Comparison of ENCODE assay signal across 2 cellular contexts in genomic region chr12:48221645-48222044, GRCh38.
TF ChIP-seq lines count a peak whose summit lies in the region.

No MANE protein-coding gene starts in this region.

TF ChIP-seq in HCT116, 20 proteins besides CTCF, POLR2A, EP300 and RAD21:
- no peak for TF ChIP-seq POLR2AphosphoS5 (IDR thresholded peaks at IDR 0.05; ENCODE audit: low read depth, low read length)

TF ChIP-seq in K562, 482 proteins besides CTCF, POLR2A, EP300 and RAD21:
- TF ChIP-seq PBX2 (CRISPR knock-in tag; IDR thresholded peaks at IDR 0.05; ENCODE audit: low read depth): no peak
- peak; percentile 58 for TF ChIP-seq PBX2 (tag; conservative IDR thresholded peaks at IDR 0.05; ENCODE audit: low read depth)
- no peak for TF ChIP-seq EHMT2 (IDR thresholded peaks at IDR 0.05)
- peak; percentile 22 for TF ChIP-seq MEIS2 (IDR thresholded peaks at IDR 0.05; ENCODE audit: partially characterized antibody)
- TF ChIP-seq, protein P1, sequence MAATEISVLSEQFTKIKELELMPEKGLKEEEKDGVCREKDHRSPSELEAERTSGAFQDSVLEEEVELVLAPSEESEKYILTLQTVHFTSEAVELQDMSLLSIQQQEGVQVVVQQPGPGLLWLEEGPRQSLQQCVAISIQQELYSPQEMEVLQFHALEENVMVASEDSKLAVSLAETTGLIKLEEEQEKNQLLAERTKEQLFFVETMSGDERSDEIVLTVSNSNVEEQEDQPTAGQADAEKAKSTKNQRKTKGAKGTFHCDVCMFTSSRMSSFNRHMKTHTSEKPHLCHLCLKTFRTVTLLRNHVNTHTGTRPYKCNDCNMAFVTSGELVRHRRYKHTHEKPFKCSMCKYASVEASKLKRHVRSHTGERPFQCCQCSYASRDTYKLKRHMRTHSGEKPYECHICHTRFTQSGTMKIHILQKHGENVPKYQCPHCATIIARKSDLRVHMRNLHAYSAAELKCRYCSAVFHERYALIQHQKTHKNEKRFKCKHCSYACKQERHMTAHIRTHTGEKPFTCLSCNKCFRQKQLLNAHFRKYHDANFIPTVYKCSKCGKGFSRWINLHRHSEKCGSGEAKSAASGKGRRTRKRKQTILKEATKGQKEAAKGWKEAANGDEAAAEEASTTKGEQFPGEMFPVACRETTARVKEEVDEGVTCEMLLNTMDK (IDR thresholded peaks at IDR 0.05; ENCODE audit: borderline replicate concordance, insufficient read depth, low read depth, low read length, poor library complexity, severe bottlenecking): no peak
TF ChIP-seq in K562: peak in this region for 2.
